ENCODE assay signal across 1 cellular context in the genomic region with DNA sequence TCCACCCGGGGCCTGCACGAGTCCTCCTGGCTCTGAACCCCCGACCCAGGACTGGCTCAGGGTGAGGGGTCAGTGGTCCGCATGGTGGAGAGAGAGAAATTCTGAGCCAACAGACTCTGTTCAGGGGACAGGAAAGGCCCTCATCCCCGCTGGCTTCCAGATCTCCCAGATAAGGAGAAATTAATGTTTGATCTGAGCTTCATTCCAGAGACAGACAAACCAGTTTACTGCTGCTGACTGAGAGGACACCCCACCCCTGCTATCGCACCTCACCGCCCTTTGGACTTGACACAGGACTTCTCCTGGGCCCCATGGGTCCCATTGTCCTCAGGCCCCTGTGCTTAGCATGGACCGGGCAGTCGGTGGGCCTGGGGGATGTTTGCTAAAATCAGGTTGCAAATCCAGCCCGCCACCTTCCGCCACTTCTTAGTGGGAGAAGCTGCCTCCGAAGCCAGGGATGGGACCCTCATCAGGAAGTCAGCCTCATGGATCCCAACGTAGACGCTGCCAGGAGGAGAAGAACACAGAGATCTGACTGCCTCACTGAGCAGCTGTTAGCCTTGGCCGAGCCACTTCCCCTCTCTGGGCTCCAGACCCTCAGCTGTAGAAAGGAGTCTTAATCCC.
TF ChIP-seq lines count a peak whose summit lies in the region.

No MANE protein-coding gene starts in this region.

TF ChIP-seq in HepG2, 621 proteins besides CTCF, POLR2A, EP300 and RAD21 (continued from another document and continues in another):
- TF ChIP-seq NCOR1 (IDR thresholded peaks at IDR 0.05; ENCODE audit: borderline replicate concordance, low read length), result peak; percentile 91; the same call in 1 of the 2 replicates
- peak; percentile 87 for TF ChIP-seq NR2F6 (IDR thresholded peaks at IDR 0.05)
- peak; percentile 90 for TF ChIP-seq NR2F6 (CRISPR knock-in tag; IDR thresholded peaks at IDR 0.05)
- TF ChIP-seq, protein P1, sequence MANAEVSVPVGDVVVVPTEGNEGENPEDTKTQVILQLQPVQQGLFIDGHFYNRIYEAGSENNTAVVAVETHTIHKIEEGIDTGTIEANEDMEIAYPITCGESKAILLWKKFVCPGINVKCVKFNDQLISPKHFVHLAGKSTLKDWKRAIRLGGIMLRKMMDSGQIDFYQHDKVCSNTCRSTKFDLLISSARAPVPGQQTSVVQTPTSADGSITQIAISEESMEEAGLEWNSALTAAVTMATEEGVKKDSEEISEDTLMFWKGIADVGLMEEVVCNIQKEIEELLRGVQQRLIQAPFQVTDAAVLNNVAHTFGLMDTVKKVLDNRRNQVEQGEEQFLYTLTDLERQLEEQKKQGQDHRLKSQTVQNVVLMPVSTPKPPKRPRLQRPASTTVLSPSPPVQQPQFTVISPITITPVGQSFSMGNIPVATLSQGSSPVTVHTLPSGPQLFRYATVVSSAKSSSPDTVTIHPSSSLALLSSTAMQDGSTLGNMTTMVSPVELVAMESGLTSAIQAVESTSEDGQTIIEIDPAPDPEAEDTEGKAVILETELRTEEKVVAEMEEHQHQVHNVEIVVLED (CRISPR knock-in tag; IDR thresholded peaks at IDR 0.05; ENCODE audit: borderline replicate concordance), result peak; percentile 73; the same call in 1 of the 2 replicates
- TF ChIP-seq SIX1 (CRISPR knock-in tag; IDR thresholded peaks at IDR 0.05; ENCODE audit: borderline replicate concordance), result 0 out of 2 replicates have a peak, but pooled peaks have one; percentile 27
- peak; percentile 91 for TF ChIP-seq ZNF614 (CRISPR knock-in tag; IDR thresholded peaks at IDR 0.05; ENCODE audit: borderline replicate concordance)
- TF ChIP-seq, protein P2, sequence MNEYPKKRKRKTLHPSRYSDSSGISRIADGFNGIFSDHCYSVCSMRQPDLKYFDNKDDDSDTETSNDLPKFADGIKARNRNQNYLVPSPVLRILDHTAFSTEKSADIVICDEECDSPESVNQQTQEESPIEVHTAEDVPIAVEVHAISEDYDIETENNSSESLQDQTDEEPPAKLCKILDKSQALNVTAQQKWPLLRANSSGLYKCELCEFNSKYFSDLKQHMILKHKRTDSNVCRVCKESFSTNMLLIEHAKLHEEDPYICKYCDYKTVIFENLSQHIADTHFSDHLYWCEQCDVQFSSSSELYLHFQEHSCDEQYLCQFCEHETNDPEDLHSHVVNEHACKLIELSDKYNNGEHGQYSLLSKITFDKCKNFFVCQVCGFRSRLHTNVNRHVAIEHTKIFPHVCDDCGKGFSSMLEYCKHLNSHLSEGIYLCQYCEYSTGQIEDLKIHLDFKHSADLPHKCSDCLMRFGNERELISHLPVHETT (CRISPR knock-in tag; conservative IDR thresholded peaks at IDR 0.05), result 0 out of 2 replicates have a peak, but pooled peaks have one; percentile 36
- TF ChIP-seq DR1 (CRISPR knock-in tag; IDR thresholded peaks at IDR 0.05), result 0 out of 2 replicates have a peak, but pooled peaks have one; percentile 24
- TF ChIP-seq KLF16 (CRISPR knock-in tag; IDR thresholded peaks at IDR 0.05), result peak in 1 of 2 experiments; percentile 81; a peak in 2 of 4 replicates
- TF ChIP-seq, protein P3, sequence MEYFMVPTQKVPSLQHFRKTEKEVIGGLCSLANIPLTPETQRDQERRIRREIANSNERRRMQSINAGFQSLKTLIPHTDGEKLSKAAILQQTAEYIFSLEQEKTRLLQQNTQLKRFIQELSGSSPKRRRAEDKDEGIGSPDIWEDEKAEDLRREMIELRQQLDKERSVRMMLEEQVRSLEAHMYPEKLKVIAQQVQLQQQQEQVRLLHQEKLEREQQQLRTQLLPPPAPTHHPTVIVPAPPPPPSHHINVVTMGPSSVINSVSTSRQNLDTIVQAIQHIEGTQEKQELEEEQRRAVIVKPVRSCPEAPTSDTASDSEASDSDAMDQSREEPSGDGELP (IDR thresholded peaks at IDR 0.05; ENCODE audit: borderline replicate concordance, low read depth), result peak; percentile 52; the same call in 1 of the 2 replicates
- TF ChIP-seq ZNF567 (CRISPR knock-in tag; IDR thresholded peaks at IDR 0.05; ENCODE audit: borderline replicate concordance), result 0 out of 2 replicates have a peak, but pooled peaks have one; percentile 45
- TF ChIP-seq, protein P4, sequence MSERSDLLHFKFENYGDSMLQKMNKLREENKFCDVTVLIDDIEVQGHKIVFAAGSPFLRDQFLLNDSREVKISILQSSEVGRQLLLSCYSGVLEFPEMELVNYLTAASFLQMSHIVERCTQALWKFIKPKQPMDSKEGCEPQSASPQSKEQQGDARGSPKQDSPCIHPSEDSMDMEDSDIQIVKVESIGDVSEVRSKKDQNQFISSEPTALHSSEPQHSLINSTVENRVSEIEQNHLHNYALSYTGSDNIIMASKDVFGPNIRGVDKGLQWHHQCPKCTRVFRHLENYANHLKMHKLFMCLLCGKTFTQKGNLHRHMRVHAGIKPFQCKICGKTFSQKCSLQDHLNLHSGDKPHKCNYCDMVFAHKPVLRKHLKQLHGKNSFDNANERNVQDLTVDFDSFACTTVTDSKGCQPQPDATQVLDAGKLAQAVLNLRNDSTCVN (CRISPR knock-in tag; IDR thresholded peaks at IDR 0.05; ENCODE audit: borderline replicate concordance), result peak; percentile 98
- TF ChIP-seq ZNF883 (CRISPR knock-in tag; IDR thresholded peaks at IDR 0.05; ENCODE audit: not compliant biosample characterization), result no peak
- TF ChIP-seq PPARG (CRISPR knock-in tag; conservative IDR thresholded peaks at IDR 0.05), result peak; percentile 85
- peak; percentile 10 to 25; a peak in 1 of 4 replicates for TF ChIP-seq MAFK (conservative IDR thresholded peaks at IDR 0.05 in 1 of 2, IDR thresholded peaks at IDR 0.05 in 1 of 2; ENCODE audit: low read length in 2 of 2)
- no peak for TF ChIP-seq ZNF282 (IDR thresholded peaks at IDR 0.05; ENCODE audit: partially characterized antibody)
- TF ChIP-seq MXI1 (IDR thresholded peaks at IDR 0.05; ENCODE audit: borderline replicate concordance, low read depth, low read length), result peak; percentile 39; the same call in 1 of the 3 replicates
- TF ChIP-seq, protein P5, sequence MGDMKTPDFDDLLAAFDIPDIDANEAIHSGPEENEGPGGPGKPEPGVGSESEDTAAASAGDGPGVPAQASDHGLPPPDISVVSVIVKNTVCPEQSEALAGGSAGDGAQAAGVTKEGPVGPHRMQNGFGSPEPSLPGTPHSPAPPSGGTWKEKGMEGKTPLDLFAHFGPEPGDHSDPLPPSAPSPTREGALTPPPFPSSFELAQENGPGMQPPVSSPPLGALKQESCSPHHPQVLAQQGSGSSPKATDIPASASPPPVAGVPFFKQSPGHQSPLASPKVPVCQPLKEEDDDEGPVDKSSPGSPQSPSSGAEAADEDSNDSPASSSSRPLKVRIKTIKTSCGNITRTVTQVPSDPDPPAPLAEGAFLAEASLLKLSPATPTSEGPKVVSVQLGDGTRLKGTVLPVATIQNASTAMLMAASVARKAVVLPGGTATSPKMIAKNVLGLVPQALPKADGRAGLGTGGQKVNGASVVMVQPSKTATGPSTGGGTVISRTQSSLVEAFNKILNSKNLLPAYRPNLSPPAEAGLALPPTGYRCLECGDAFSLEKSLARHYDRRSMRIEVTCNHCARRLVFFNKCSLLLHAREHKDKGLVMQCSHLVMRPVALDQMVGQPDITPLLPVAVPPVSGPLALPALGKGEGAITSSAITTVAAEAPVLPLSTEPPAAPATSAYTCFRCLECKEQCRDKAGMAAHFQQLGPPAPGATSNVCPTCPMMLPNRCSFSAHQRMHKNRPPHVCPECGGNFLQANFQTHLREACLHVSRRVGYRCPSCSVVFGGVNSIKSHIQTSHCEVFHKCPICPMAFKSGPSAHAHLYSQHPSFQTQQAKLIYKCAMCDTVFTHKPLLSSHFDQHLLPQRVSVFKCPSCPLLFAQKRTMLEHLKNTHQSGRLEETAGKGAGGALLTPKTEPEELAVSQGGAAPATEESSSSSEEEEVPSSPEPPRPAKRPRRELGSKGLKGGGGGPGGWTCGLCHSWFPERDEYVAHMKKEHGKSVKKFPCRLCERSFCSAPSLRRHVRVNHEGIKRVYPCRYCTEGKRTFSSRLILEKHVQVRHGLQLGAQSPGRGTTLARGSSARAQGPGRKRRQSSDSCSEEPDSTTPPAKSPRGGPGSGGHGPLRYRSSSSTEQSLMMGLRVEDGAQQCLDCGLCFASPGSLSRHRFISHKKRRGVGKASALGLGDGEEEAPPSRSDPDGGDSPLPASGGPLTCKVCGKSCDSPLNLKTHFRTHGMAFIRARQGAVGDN (CRISPR knock-in tag; IDR thresholded peaks at IDR 0.05), result peak; percentile 98
- 0 out of 2 replicates have a peak, but pooled peaks have one; percentile 29 for TF ChIP-seq PAX8 (CRISPR knock-in tag; IDR thresholded peaks at IDR 0.05; ENCODE audit: borderline replicate concordance)
- TF ChIP-seq, protein P6, sequence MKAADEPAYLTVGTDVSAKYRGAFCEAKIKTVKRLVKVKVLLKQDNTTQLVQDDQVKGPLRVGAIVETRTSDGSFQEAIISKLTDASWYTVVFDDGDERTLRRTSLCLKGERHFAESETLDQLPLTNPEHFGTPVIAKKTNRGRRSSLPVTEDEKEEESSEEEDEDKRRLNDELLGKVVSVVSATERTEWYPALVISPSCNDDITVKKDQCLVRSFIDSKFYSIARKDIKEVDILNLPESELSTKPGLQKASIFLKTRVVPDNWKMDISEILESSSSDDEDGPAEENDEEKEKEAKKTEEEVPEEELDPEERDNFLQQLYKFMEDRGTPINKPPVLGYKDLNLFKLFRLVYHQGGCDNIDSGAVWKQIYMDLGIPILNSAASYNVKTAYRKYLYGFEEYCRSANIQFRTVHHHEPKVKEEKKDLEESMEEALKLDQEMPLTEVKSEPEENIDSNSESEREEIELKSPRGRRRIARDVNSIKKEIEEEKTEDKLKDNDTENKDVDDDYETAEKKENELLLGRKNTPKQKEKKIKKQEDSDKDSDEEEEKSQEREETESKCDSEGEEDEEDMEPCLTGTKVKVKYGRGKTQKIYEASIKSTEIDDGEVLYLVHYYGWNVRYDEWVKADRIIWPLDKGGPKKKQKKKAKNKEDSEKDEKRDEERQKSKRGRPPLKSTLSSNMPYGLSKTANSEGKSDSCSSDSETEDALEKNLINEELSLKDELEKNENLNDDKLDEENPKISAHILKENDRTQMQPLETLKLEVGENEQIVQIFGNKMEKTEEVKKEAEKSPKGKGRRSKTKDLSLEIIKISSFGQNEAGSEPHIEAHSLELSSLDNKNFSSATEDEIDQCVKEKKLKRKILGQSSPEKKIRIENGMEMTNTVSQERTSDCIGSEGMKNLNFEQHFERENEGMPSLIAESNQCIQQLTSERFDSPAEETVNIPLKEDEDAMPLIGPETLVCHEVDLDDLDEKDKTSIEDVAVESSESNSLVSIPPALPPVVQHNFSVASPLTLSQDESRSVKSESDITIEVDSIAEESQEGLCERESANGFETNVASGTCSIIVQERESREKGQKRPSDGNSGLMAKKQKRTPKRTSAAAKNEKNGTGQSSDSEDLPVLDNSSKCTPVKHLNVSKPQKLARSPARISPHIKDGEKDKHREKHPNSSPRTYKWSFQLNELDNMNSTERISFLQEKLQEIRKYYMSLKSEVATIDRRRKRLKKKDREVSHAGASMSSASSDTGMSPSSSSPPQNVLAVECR (CRISPR knock-in tag; IDR thresholded peaks at IDR 0.05; ENCODE audit: borderline replicate concordance), result peak; percentile 58; the same call in 1 of the 2 replicates
- TF ChIP-seq CBX5 (CRISPR knock-in tag; IDR thresholded peaks at IDR 0.05; ENCODE audit: borderline replicate concordance), result peak; percentile 86; the same call in 1 of the 2 replicates
- TF ChIP-seq, protein P7, sequence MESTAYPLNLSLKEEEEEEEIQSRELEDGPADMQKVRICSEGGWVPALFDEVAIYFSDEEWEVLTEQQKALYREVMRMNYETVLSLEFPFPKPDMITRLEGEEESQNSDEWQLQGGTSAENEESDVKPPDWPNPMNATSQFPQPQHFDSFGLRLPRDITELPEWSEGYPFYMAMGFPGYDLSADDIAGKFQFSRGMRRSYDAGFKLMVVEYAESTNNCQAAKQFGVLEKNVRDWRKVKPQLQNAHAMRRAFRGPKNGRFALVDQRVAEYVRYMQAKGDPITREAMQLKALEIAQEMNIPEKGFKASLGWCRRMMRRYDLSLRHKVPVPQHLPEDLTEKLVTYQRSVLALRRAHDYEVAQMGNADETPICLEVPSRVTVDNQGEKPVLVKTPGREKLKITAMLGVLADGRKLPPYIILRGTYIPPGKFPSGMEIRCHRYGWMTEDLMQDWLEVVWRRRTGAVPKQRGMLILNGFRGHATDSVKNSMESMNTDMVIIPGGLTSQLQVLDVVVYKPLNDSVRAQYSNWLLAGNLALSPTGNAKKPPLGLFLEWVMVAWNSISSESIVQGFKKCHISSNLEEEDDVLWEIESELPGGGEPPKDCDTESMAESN (CRISPR knock-in tag; conservative IDR thresholded peaks at IDR 0.05), result peak; percentile 37
- TF ChIP-seq SKI (IDR thresholded peaks at IDR 0.05; ENCODE audit: partially characterized antibody), result peak; percentile 80
- TF ChIP-seq, protein P8, sequence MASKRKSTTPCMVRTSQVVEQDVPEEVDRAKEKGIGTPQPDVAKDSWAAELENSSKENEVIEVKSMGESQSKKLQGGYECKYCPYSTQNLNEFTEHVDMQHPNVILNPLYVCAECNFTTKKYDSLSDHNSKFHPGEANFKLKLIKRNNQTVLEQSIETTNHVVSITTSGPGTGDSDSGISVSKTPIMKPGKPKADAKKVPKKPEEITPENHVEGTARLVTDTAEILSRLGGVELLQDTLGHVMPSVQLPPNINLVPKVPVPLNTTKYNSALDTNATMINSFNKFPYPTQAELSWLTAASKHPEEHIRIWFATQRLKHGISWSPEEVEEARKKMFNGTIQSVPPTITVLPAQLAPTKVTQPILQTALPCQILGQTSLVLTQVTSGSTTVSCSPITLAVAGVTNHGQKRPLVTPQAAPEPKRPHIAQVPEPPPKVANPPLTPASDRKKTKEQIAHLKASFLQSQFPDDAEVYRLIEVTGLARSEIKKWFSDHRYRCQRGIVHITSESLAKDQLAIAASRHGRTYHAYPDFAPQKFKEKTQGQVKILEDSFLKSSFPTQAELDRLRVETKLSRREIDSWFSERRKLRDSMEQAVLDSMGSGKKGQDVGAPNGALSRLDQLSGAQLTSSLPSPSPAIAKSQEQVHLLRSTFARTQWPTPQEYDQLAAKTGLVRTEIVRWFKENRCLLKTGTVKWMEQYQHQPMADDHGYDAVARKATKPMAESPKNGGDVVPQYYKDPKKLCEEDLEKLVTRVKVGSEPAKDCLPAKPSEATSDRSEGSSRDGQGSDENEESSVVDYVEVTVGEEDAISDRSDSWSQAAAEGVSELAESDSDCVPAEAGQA (IDR thresholded peaks at IDR 0.05; ENCODE audit: low read depth), result 0 out of 2 replicates have a peak, but pooled peaks have one; percentile 22
- TF ChIP-seq, protein P8 (CRISPR knock-in tag; IDR thresholded peaks at IDR 0.05; ENCODE audit: borderline replicate concordance), result no peak
- TF ChIP-seq ZNF703 (CRISPR knock-in tag; IDR thresholded peaks at IDR 0.05; ENCODE audit: borderline replicate concordance), result no peak
- no peak for TF ChIP-seq MAF1 (CRISPR knock-in tag; IDR thresholded peaks at IDR 0.05; ENCODE audit: borderline replicate concordance)
- peak; percentile 60; the same call in 1 of the 2 replicates for TF ChIP-seq TGIF2 (CRISPR knock-in tag; IDR thresholded peaks at IDR 0.05)
